1 cellular context compared by ENCODE assay signal in the genomic region with DNA sequence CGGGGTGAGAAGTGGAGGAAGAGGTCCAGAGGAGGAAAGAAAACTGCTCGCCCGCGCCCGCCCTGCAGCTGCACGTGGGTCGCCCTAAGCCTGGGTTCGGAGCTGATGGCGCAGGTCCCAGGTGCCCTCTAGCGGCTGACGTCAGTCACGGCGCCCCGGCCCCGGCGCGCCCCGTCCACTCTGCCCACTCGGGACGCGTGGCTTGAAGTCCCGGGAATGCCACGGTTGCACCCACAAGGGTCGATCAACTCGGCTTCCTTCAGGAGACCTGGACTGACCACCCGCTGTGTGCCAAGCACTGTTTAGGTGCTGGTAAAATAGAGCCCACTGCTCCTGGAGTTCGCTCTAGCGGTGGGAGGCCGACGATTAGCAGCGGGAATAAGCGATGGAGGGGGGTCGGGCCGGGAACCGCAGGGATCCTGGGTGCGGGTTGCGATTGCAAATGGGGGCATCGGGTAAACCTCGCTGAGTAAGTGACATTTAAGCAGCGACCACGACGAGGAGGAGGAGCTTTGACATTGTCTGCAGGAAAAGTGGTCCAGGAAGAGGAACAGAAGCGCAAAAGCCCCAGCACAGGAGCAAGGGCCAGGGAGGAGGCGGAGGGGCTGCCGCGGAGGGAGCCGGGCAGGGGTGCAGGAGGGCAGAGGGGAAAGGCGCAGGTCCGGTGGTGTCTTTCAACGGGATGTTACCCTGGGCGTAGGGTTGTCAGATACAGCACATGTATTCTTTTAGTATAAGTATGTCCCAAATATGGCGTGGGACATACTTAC.
TF ChIP-seq lines count a peak whose summit lies in the region.

No MANE protein-coding gene starts in this region.

TF ChIP-seq in K562, 482 proteins besides CTCF, POLR2A, EP300 and RAD21 (continues in another document):
- TF ChIP-seq, protein P1, sequence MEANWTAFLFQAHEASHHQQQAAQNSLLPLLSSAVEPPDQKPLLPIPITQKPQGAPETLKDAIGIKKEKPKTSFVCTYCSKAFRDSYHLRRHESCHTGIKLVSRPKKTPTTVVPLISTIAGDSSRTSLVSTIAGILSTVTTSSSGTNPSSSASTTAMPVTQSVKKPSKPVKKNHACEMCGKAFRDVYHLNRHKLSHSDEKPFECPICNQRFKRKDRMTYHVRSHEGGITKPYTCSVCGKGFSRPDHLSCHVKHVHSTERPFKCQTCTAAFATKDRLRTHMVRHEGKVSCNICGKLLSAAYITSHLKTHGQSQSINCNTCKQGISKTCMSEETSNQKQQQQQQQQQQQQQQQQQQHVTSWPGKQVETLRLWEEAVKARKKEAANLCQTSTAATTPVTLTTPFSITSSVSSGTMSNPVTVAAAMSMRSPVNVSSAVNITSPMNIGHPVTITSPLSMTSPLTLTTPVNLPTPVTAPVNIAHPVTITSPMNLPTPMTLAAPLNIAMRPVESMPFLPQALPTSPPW (CRISPR knock-in tag; IDR thresholded peaks at IDR 0.05): 0 out of 2 replicates have a peak, but pooled peaks have one; percentile 32
- TF ChIP-seq GABPB1 (CRISPR knock-in tag; IDR thresholded peaks at IDR 0.05): peak; percentile 41; the same call in 1 of the 2 replicates
- peak; percentile 48; the same call in 1 of the 2 replicates for TF ChIP-seq GATAD2B (IDR thresholded peaks at IDR 0.05; ENCODE audit: borderline replicate concordance)
- 0 out of 4 replicates have a peak, but pooled peaks of 1 of the 2 experiments have one; percentile 22 for TF ChIP-seq FOXK2 (conservative IDR thresholded peaks at IDR 0.05 in 1 of 2, IDR thresholded peaks at IDR 0.05 in 1 of 2; ENCODE audit: low read depth in 2 of 2)
- peak; percentile 29; the same call in 1 of the 2 replicates for TF ChIP-seq CXXC5 (CRISPR knock-in tag; IDR thresholded peaks at IDR 0.05)
- TF ChIP-seq L3MBTL2 (IDR thresholded peaks at IDR 0.05): peak; percentile 92
- 0 out of 2 replicates have a peak, but pooled peaks have one; percentile 21 for TF ChIP-seq NR2C2 (CRISPR knock-in tag; IDR thresholded peaks at IDR 0.05)
- no peak for TF ChIP-seq NR2C2 (tag; IDR thresholded peaks at IDR 0.05)
- peak; percentile 17; the same call in 1 of the 2 replicates for TF ChIP-seq ZBTB7A (IDR thresholded peaks at IDR 0.05; ENCODE audit: borderline replicate concordance, control insufficient read depth, low read depth, low read length)
- TF ChIP-seq MYC (IDR thresholded peaks at IDR 0.05; ENCODE audit: low read depth, low read length): peak; percentile 93
- TF ChIP-seq MYC (CRISPR knock-in tag; IDR thresholded peaks at IDR 0.05; ENCODE audit: borderline replicate concordance, low read depth): no peak
- TF ChIP-seq FOXP1 (CRISPR knock-in tag; IDR thresholded peaks at IDR 0.05): peak; percentile 58; the same call in 1 of the 2 replicates
- no peak for TF ChIP-seq RNF2 (IDR thresholded peaks at IDR 0.05)
- TF ChIP-seq HMGN3 (IDR thresholded peaks at IDR 0.05; ENCODE audit: borderline replicate concordance, extremely low read depth, insufficient read length, low read depth, low read length): no peak
- TF ChIP-seq, protein P2, sequence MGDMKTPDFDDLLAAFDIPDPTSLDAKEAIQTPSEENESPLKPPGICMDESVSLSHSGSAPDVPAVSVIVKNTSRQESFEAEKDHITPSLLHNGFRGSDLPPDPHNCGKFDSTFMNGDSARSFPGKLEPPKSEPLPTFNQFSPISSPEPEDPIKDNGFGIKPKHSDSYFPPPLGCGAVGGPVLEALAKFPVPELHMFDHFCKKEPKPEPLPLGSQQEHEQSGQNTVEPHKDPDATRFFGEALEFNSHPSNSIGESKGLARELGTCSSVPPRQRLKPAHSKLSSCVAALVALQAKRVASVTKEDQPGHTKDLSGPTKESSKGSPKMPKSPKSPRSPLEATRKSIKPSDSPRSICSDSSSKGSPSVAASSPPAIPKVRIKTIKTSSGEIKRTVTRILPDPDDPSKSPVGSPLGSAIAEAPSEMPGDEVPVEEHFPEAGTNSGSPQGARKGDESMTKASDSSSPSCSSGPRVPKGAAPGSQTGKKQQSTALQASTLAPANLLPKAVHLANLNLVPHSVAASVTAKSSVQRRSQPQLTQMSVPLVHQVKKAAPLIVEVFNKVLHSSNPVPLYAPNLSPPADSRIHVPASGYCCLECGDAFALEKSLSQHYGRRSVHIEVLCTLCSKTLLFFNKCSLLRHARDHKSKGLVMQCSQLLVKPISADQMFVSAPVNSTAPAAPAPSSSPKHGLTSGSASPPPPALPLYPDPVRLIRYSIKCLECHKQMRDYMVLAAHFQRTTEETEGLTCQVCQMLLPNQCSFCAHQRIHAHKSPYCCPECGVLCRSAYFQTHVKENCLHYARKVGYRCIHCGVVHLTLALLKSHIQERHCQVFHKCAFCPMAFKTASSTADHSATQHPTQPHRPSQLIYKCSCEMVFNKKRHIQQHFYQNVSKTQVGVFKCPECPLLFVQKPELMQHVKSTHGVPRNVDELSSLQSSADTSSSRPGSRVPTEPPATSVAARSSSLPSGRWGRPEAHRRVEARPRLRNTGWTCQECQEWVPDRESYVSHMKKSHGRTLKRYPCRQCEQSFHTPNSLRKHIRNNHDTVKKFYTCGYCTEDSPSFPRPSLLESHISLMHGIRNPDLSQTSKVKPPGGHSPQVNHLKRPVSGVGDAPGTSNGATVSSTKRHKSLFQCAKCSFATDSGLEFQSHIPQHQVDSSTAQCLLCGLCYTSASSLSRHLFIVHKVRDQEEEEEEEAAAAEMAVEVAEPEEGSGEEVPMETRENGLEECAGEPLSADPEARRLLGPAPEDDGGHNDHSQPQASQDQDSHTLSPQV (IDR thresholded peaks at IDR 0.05): peak; percentile 81
- TF ChIP-seq RBBP5 (IDR thresholded peaks at IDR 0.05; ENCODE audit: borderline replicate concordance, insufficient read depth, low read length, poor library complexity, severe bottlenecking): no peak
- no peak for TF ChIP-seq ZBTB17 (CRISPR knock-in tag; IDR thresholded peaks at IDR 0.05)
- TF ChIP-seq HDAC2 (IDR thresholded peaks at IDR 0.05): peak; percentile 79; the same call in 1 of the 2 replicates
- TF ChIP-seq SRF (CRISPR knock-in tag; IDR thresholded peaks at IDR 0.05): peak in 1 of 2 experiments; percentile 46; a peak in 1 of 4 replicates
- TF ChIP-seq, protein P3, sequence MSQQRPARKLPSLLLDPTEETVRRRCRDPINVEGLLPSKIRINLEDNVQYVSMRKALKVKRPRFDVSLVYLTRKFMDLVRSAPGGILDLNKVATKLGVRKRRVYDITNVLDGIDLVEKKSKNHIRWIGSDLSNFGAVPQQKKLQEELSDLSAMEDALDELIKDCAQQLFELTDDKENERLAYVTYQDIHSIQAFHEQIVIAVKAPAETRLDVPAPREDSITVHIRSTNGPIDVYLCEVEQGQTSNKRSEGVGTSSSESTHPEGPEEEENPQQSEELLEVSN (IDR thresholded peaks at IDR 0.05; ENCODE audit: borderline replicate concordance in 1 of 2, extremely low read depth in 1 of 2, insufficient read depth in 1 of 2, insufficient read length in 1 of 2, low read depth in 1 of 2, low read length in 1 of 2, poor library complexity in 1 of 2, severe bottlenecking in 1 of 2): peak; percentile 85 to 93
- peak in 2 of 3 experiments; percentile 44 to 67 for TF ChIP-seq YY1 (IDR thresholded peaks at IDR 0.05; ENCODE audit: borderline replicate concordance in 1 of 3, control insufficient read depth in 1 of 3, extremely low read depth in 1 of 3, insufficient read depth in 3 of 3, insufficient read length in 1 of 3, insufficient replicate concordance in 2 of 3, low read depth in 1 of 3, low read length in 2 of 3)
- TF ChIP-seq, protein P4, sequence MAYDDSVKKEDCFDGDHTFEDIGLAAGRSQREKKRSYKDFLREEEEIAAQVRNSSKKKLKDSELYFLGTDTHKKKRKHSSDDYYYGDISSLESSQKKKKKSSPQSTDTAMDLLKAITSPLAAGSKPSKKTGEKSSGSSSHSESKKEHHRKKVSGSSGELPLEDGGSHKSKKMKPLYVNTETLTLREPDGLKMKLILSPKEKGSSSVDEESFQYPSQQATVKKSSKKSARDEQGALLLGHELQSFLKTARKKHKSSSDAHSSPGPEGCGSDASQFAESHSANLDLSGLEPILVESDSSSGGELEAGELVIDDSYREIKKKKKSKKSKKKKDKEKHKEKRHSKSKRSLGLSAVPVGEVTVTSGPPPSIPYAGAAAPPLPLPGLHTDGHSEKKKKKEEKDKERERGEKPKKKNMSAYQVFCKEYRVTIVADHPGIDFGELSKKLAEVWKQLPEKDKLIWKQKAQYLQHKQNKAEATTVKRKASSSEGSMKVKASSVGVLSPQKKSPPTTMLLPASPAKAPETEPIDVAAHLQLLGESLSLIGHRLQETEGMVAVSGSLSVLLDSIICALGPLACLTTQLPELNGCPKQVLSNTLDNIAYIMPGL (CRISPR knock-in tag; IDR thresholded peaks at IDR 0.05): peak; percentile 55; the same call in 1 of the 2 replicates
- peak; percentile 71 for TF ChIP-seq EP400 (IDR thresholded peaks at IDR 0.05)
- TF ChIP-seq SAFB (IDR thresholded peaks at IDR 0.05; ENCODE audit: borderline replicate concordance, low read depth, low read length): peak; percentile 92
- peak; percentile 19 to 69; a peak in 2 of 4 replicates for TF ChIP-seq HDAC1 (IDR thresholded peaks at IDR 0.05)
- TF ChIP-seq BHLHE40 (IDR thresholded peaks at IDR 0.05; ENCODE audit: low read length): peak; percentile 85
- TF ChIP-seq, protein P5, sequence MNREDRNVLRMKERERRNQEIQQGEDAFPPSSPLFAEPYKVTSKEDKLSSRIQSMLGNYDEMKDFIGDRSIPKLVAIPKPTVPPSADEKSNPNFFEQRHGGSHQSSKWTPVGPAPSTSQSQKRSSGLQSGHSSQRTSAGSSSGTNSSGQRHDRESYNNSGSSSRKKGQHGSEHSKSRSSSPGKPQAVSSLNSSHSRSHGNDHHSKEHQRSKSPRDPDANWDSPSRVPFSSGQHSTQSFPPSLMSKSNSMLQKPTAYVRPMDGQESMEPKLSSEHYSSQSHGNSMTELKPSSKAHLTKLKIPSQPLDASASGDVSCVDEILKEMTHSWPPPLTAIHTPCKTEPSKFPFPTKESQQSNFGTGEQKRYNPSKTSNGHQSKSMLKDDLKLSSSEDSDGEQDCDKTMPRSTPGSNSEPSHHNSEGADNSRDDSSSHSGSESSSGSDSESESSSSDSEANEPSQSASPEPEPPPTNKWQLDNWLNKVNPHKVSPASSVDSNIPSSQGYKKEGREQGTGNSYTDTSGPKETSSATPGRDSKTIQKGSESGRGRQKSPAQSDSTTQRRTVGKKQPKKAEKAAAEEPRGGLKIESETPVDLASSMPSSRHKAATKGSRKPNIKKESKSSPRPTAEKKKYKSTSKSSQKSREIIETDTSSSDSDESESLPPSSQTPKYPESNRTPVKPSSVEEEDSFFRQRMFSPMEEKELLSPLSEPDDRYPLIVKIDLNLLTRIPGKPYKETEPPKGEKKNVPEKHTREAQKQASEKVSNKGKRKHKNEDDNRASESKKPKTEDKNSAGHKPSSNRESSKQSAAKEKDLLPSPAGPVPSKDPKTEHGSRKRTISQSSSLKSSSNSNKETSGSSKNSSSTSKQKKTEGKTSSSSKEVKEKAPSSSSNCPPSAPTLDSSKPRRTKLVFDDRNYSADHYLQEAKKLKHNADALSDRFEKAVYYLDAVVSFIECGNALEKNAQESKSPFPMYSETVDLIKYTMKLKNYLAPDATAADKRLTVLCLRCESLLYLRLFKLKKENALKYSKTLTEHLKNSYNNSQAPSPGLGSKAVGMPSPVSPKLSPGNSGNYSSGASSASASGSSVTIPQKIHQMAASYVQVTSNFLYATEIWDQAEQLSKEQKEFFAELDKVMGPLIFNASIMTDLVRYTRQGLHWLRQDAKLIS (CRISPR knock-in tag; IDR thresholded peaks at IDR 0.05): 0 out of 2 replicates have a peak, but pooled peaks have one; percentile 26
- TF ChIP-seq PTRF (tag; IDR thresholded peaks at IDR 0.05): no peak
- TF ChIP-seq, protein P6, sequence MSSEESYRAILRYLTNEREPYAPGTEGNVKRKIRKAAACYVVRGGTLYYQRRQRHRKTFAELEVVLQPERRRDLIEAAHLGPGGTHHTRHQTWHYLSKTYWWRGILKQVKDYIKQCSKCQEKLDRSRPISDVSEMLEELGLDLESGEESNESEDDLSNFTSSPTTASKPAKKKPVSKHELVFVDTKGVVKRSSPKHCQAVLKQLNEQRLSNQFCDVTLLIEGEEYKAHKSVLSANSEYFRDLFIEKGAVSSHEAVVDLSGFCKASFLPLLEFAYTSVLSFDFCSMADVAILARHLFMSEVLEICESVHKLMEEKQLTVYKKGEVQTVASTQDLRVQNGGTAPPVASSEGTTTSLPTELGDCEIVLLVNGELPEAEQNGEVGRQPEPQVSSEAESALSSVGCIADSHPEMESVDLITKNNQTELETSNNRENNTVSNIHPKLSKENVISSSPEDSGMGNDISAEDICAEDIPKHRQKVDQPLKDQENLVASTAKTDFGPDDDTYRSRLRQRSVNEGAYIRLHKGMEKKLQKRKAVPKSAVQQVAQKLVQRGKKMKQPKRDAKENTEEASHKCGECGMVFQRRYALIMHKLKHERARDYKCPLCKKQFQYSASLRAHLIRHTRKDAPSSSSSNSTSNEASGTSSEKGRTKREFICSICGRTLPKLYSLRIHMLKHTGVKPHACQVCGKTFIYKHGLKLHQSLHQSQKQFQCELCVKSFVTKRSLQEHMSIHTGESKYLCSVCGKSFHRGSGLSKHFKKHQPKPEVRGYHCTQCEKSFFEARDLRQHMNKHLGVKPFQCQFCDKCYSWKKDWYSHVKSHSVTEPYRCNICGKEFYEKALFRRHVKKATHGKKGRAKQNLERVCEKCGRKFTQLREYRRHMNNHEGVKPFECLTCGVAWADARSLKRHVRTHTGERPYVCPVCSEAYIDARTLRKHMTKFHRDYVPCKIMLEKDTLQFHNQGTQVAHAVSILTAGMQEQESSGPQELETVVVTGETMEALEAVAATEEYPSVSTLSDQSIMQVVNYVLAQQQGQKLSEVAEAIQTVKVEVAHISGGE (CRISPR knock-in tag; IDR thresholded peaks at IDR 0.05): no peak
- TF ChIP-seq LCOR (CRISPR knock-in tag; IDR thresholded peaks at IDR 0.05): 0 out of 2 replicates have a peak, but pooled peaks have one; percentile 44
- TF ChIP-seq ATF7 (IDR thresholded peaks at IDR 0.05): peak; percentile 60; the same call in 1 of the 2 replicates
- TF ChIP-seq, protein P7, sequence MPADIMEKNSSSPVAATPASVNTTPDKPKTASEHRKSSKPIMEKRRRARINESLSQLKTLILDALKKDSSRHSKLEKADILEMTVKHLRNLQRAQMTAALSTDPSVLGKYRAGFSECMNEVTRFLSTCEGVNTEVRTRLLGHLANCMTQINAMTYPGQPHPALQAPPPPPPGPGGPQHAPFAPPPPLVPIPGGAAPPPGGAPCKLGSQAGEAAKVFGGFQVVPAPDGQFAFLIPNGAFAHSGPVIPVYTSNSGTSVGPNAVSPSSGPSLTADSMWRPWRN (IDR thresholded peaks at IDR 0.05; ENCODE audit: low read depth): no peak
- TF ChIP-seq, protein P8, sequence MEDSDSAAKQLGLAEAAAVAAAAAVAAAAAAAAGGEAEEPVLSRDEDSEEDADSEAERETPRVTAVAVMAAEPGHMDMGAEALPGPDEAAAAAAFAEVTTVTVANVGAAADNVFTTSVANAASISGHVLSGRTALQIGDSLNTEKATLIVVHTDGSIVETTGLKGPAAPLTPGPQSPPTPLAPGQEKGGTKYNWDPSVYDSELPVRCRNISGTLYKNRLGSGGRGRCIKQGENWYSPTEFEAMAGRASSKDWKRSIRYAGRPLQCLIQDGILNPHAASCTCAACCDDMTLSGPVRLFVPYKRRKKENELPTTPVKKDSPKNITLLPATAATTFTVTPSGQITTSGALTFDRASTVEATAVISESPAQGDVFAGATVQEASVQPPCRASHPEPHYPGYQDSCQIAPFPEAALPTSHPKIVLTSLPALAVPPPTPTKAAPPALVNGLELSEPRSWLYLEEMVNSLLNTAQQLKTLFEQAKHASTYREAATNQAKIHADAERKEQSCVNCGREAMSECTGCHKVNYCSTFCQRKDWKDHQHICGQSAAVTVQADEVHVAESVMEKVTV (CRISPR knock-in tag; IDR thresholded peaks at IDR 0.05): peak; percentile 68; the same call in 1 of the 2 replicates
